In genomic region chr3:80014576-80014975, GRCh38 we compare ENCODE assay signal across 15 cellular contexts.
DNase-seq lines count a peak whose midpoint lies in the region; ATAC-seq and TF ChIP-seq lines count a peak whose summit lies in the region.
"Had no signal": no experiment of that assay in that cellular context is flagged by ENCODE, and none has a peak within 500 bp of the region (broad histone marks: within the 10 kb centered on the region; RNA-seq: fewer than 3 reads in every experiment).

No MANE protein-coding gene starts in this region.

- H3K79me2 ChIP-seq in PC-3 (ENCODE audit: low read length) = no peaks in the 10 kb centered on the region

- no peak overlapping the region for H3K9ac ChIP-seq in PC-3 (ENCODE audit: low read length)

- H3K36me3 ChIP-seq in PC-3 (ENCODE audit: low read depth, low read length) = no peaks in the 10 kb centered on the region
- no peaks in the 10 kb centered on the region for H3K36me3 ChIP-seq in brain microvascular endothelial cell (replicated peaks)
- no peaks in the 10 kb centered on the region for H3K36me3 ChIP-seq in SJCRH30

- peak; percentile 14 for DNase-seq in AG04449 (ENCODE audit: low read depth, low spot score)
- DNase-seq in PC-3 = peak; percentile 22
- peak; percentile 88 for DNase-seq in brain microvascular endothelial cell
- DNase-seq in myocyte (ENCODE audit: low read depth) = peak; percentile 9
- DNase-seq in NCI-H2171 (lab: John Stamatoyannopoulos, UW) = no peak
- DNase-seq in SJCRH30 = no peak
- DNase-seq in right cardiac atrium = no peak
- DNase-seq: 8988T; ACHN; C1 segment of cervical spinal cord; CD4-positive, alpha-beta T cell; DMS79; GOT3; H9 had no signal

- no peak overlapping the region for H3K4me2 ChIP-seq in PC-3 (ENCODE audit: low read length)

- no peaks in the 10 kb centered on the region for H3K9me3 ChIP-seq in PC-3 (ENCODE audit: low read length)
- H3K9me3 ChIP-seq in SJCRH30 (replicated peaks) = no peaks in the 10 kb centered on the region
- no peaks in the 10 kb centered on the region for H3K9me3 ChIP-seq in right cardiac atrium (ENCODE audit: control insufficient read depth, low read length)

- H3K27me3 ChIP-seq in PC-3 (ENCODE audit: low read length) (no peaks in the 10 kb centered on the region), brain microvascular endothelial cell (replicated peaks) (no peaks in the 10 kb centered on the region), SJCRH30 (no peaks in the 10 kb centered on the region), right cardiac atrium (ENCODE audit: control insufficient read depth, insufficient read depth) (no peaks in the 10 kb centered on the region)

- H3K4me1 ChIP-seq in PC-3 (ENCODE audit: insufficient read depth, low read length) (peaks cover 30% of the 10 kb centered on the region), SJCRH30 (0 out of 2 replicates have a peak, but pooled peaks cover 2% of the 10 kb centered on the region), right cardiac atrium (ENCODE audit: control insufficient read depth, insufficient read depth, low read length) (no peaks in the 10 kb centered on the region)

- no peak overlapping the region for H3K27ac ChIP-seq in PC-3 (ENCODE audit: low read length)
- H3K27ac ChIP-seq in brain microvascular endothelial cell = peak overlapping the region; percentile 68
- H3K27ac ChIP-seq in SJCRH30 = no peak overlapping the region
- no peak overlapping the region for H3K27ac ChIP-seq in right cardiac atrium (ENCODE audit: low read length)

- TF ChIP-seq CTCF in AG04449 (IDR thresholded peaks at IDR 0.05; ENCODE audit: insufficient read depth, low read length, missing control alignments) (no peak), PC-3 (conservative IDR thresholded peaks at IDR 0.05; ENCODE audit: low read depth, low read length) (no peak), brain microvascular endothelial cell (IDR thresholded peaks at IDR 0.05; ENCODE audit: low read depth, low read length, missing control alignments) (no peak)

- intact Hi-C loops in PC-3 (cut with micrococcal nuclease) (no loop called here), right cardiac atrium (cut with DNase I) (no loop called here)

- H3K9me2 ChIP-seq in PC-3 (replicated peaks; ENCODE audit: low read length) = no peaks in the 10 kb centered on the region

- no peak overlapping the region for H2AFZ ChIP-seq in PC-3 (ENCODE audit: low read length)

- POLR2A ChIA-PET in AG04449 (lab: Yijun Ruan, JAX) (no interaction called here), PC-3 (lab: Charles Lee; ENCODE audit: unreplicated experiment) (no interaction called here)

- no peaks in the 10 kb centered on the region for H4K20me1 ChIP-seq in PC-3 (ENCODE audit: low read length)

- BruUV-seq in PC-3 (replicated peaks; lab: Mats Ljungman, UMichigan) = no TSS peak

- CTCF ChIA-PET in AG04449 (lab: Yijun Ruan, JAX) = no interaction called here
- CTCF ChIA-PET in PC-3 (lab: Charles Lee) = no interaction called here

- no peaks in the 10 kb centered on the region for H3F3A ChIP-seq in PC-3 (ENCODE audit: low read length, unreplicated experiment)

- no peak overlapping the region for H3K4me3 ChIP-seq in AG04449 (ENCODE audit: low read depth, low read length)
- no peak overlapping the region for H3K4me3 ChIP-seq in PC-3 (ENCODE audit: low read length)
- H3K4me3 ChIP-seq in brain microvascular endothelial cell (ENCODE audit: low read depth, low read length) = no peak overlapping the region
- no peak overlapping the region for H3K4me3 ChIP-seq in SJCRH30
- H3K4me3 ChIP-seq in right cardiac atrium (ENCODE audit: low read length) = no peak overlapping the region

- in situ Hi-C loops in brain microvascular endothelial cell (cut with HindIII; ENCODE audit: low pct_ligation_motif_present, low sequenced_read_pairs) = no loop called here

- 34% methylated on average over 5 of the region's 5 CpGs for WGBS in right cardiac atrium

- ATAC-seq in PC-3 (no peak), HG02938 (IDR thresholded peaks at IDR 0.05; ENCODE audit: unreplicated experiment) (no peak), right cardiac atrium (no peak)

Comparison
In these comparisons a context has a peak if more than half of its experiments do, and no peak if none do; other contexts are left out.
1. DNase-seq: peak in AG04449 (single experiment), PC-3 (single experiment), brain microvascular endothelial cell (single experiment) and myocyte (single experiment); none in NCI-H2171 (single experiment), SJCRH30 (0 of 2) and right cardiac atrium (0 of 3).